In the genomic region with DNA sequence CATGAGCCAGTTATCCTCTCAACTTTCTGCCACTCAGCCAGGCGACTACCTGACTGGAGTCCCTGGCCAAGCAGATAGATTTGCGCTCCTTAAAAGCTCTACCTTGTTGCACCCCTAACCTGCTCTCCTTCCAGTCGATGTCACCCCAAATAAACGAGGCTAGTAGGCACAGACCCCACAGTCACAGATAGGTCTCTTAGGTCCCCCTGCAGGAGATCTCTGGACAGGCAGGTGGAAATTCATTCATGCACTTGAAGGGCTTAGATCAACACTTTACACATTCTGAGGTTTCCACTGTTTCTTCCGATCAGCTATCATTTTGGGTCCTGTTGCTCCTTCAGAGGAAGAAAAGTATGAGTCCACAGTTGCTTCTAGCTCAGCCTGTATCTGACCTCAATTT, we compare ENCODE assay signal across 22 cellular contexts.
A peak's percentile ranks its signal among the peaks of the same experiment; 100 is the strongest.
DNase-seq lines count a peak whose midpoint lies in the region; ATAC-seq and TF ChIP-seq lines count a peak whose summit lies in the region.
"Had no signal": no experiment of that assay in that cellular context is flagged by ENCODE, and none has a peak within 500 bp of the region (broad histone marks: within the 10 kb centered on the region; RNA-seq: fewer than 3 reads in every experiment).

No MANE protein-coding gene starts in this region.

- no peak overlapping the region for H3K4me3 ChIP-seq in Loucy (ENCODE audit: low read length, poor library complexity, severe bottlenecking)
- no peak overlapping the region for H3K4me3 ChIP-seq in endodermal cell (ENCODE audit: low read length)
- H3K4me3 ChIP-seq: heart left ventricle, lung, skin epidermis had no signal

- no peak overlapping the region for H3K4me2 ChIP-seq in Loucy (ENCODE audit: low read depth, low read length, poor library complexity, severe bottlenecking)

- in situ Hi-C loops in GM13977 (cut with MboI; ENCODE audit: low pct_unique_long_range_greater_than_20kb, low sequenced_read_pairs, unreplicated experiment) = no loop called here

- H3K4me3 Mint-ChIP-seq in natural killer cell (no peak overlapping the region), endodermal cell (no peak overlapping the region)
- no peak overlapping the region for H3K4me3 Mint-ChIP-seq in natural killer cell treated with Interleukin-12 subunit alpha and Interleukin-12 subunit beta and Interleukin-15 and Interleukin-18, amount 100 ng/mL, for 72 hours
- H3K4me3 Mint-ChIP-seq: activated T-cell treated with anti-CD3 and anti-CD28 coated beads, Interleukin-2, amount 50 U/mL, for 4 hours; B cell; naive B cell; T-helper 1 cell treated with Interleukin-12 subunit alpha and Interleukin-12 subunit beta and Interleukin-4 antibody, amounts not matched to agents 30 μg/mL and 1 μg/mL, for 36 hours had no signal

- no peak overlapping the region for H3K27ac ChIP-seq in endodermal cell (ENCODE audit: low read depth, low read length)
- H3K27ac ChIP-seq: heart left ventricle, skin epidermis had no signal

- H3K27ac Mint-ChIP-seq in natural killer cell (no peak overlapping the region), endodermal cell (no peak overlapping the region)
- peak overlapping the region in 1 of 2 donors; percentile 32 for H3K27ac Mint-ChIP-seq in natural killer cell treated with Interleukin-12 subunit alpha and Interleukin-12 subunit beta and Interleukin-15 and Interleukin-18, amount 100 ng/mL, for 72 hours
- H3K27ac Mint-ChIP-seq: B cell; naive B cell; T-helper 1 cell treated with Interleukin-12 subunit alpha and Interleukin-12 subunit beta and Interleukin-4 antibody, amounts not matched to agents 30 μg/mL and 1 μg/mL, for 36 hours had no signal

- TF ChIP-seq CTCF in natural killer cell (IDR thresholded peaks at IDR 0.05) (no peak), Loucy (conservative IDR thresholded peaks at IDR 0.05; ENCODE audit: low read length) (peak; percentile 27; the same call in 1 of the 2 replicates), endodermal cell (conservative IDR thresholded peaks at IDR 0.05) (peak; percentile 77), GM13977 (IDR thresholded peaks at IDR 0.05; ENCODE audit: extremely low read depth, insufficient read depth, missing control alignments) (no peak)

- no peak overlapping the region for H2AFZ ChIP-seq in Loucy (ENCODE audit: low read length)

- H3K27me3 ChIP-seq in Loucy (ENCODE audit: insufficient read depth, low read length, poor library complexity, severe bottlenecking) (no peaks in the 10 kb centered on the region), endodermal cell (ENCODE audit: control insufficient read depth, insufficient read depth, low read length, poor library complexity, severe bottlenecking) (no peaks in the 10 kb centered on the region)

- no peaks in the 10 kb centered on the region for H3K79me2 ChIP-seq in Loucy (ENCODE audit: insufficient read depth, low read length)

- H3K9me3 ChIP-seq in Loucy (ENCODE audit: insufficient read depth, low read depth, low read length) (no peaks in the 10 kb centered on the region), endodermal cell (ENCODE audit: control insufficient read depth, low read length) (no peaks in the 10 kb centered on the region)
- H3K9me3 ChIP-seq: heart left ventricle had no signal

- H3K27me3 Mint-ChIP-seq in natural killer cell (ENCODE audit: low read depth in 2 of 2) (no peaks in the 10 kb centered on the region), endodermal cell (ENCODE audit: insufficient read depth) (no peaks in the 10 kb centered on the region)
- H3K27me3 Mint-ChIP-seq in natural killer cell treated with Interleukin-12 subunit alpha and Interleukin-12 subunit beta and Interleukin-15 and Interleukin-18, amount 100 ng/mL, for 72 hours = peaks cover 0 to 4% of the 10 kb centered on the region in 2 donors
- H3K27me3 Mint-ChIP-seq: B cell, naive B cell had no signal

- WGBS in endodermal cell (ENCODE audit: insufficient coverage in 1 of 2, insufficient read length in 1 of 2), 2 experiments = 87 to 90% methylated on average over 5 of the region's 5 CpGs

- DNase-seq in natural killer cell (no peak), endodermal cell (peak; percentile 77), GM13977 (ENCODE audit: low spot score) (no peak), retina (no peak)
- DNase-seq in natural killer cell treated with Interleukin-12 subunit alpha and Interleukin-12 subunit beta and Interleukin-15 and Interleukin-18, amount 100 ng/mL, for 72 hours (ENCODE audit: low spot score) = no peak
- DNase-seq: activated T-cell treated with anti-CD3 and anti-CD28 coated beads, Interleukin-2, amount 50 U/mL, for 4 hours; Calu3; caudate nucleus; GF-D8; heart left ventricle; naive B cell; NCI-H1436; NCI-H226; posterior cingulate gyrus; stimulated activated CD4-positive, alpha-beta T cell treated with anti-CD3 and anti-CD28 coated beads, Interleukin-4, amount 100 ng/mL, for 4 hours; stimulated activated CD8-positive, alpha-beta memory T cell treated with anti-CD3 and anti-CD28 coated beads, Interleukin-4, amount 100 ng/mL, for 48 hours had no signal

- H3K4me1 Mint-ChIP-seq in natural killer cell (peaks cover 4 to 6% of the 10 kb centered on the region in 2 donors), endodermal cell (peaks cover 44% of the 10 kb centered on the region)
- peaks cover 7 to 10% of the 10 kb centered on the region in 2 donors for H3K4me1 Mint-ChIP-seq in natural killer cell treated with Interleukin-12 subunit alpha and Interleukin-12 subunit beta and Interleukin-15 and Interleukin-18, amount 100 ng/mL, for 72 hours (ENCODE audit: low read depth in 2 of 2)
- H3K4me1 Mint-ChIP-seq: B cell, naive B cell had no signal

- intact Hi-C loops in natural killer cell (cut with micrococcal nuclease) = no loop called here

- no peaks in the 10 kb centered on the region for H3K4me1 ChIP-seq in Loucy (ENCODE audit: insufficient read depth, low read length, poor library complexity, severe bottlenecking)
- peaks cover 18% of the 10 kb centered on the region for H3K4me1 ChIP-seq in endodermal cell (ENCODE audit: control insufficient read depth, insufficient read depth, low read length)

- H3F3A ChIP-seq in Loucy (ENCODE audit: low read depth) = no peaks in the 10 kb centered on the region

- H3K9me3 Mint-ChIP-seq in natural killer cell (no peaks in the 10 kb centered on the region), endodermal cell (no peaks in the 10 kb centered on the region)
- no peaks in the 10 kb centered on the region for H3K9me3 Mint-ChIP-seq in natural killer cell treated with Interleukin-12 subunit alpha and Interleukin-12 subunit beta and Interleukin-15 and Interleukin-18, amount 100 ng/mL, for 72 hours
- H3K9me3 Mint-ChIP-seq: activated T-cell treated with anti-CD3 and anti-CD28 coated beads, Interleukin-2, amount 50 U/mL, for 4 hours; T-helper 1 cell treated with Interleukin-12 subunit alpha and Interleukin-12 subunit beta and Interleukin-4 antibody, amounts not matched to agents 30 μg/mL and 1 μg/mL, for 36 hours had no signal

- H3K9ac ChIP-seq in Loucy (ENCODE audit: low read depth, low read length, poor library complexity, severe bottlenecking) (no peak overlapping the region), endodermal cell (ENCODE audit: extremely low read depth, low read length, poor library complexity, severe bottlenecking) (no peak overlapping the region)

- H3K9me2 ChIP-seq in Loucy (replicated peaks; ENCODE audit: low read depth, low read length) = no peaks in the 10 kb centered on the region

- peak in 2 of 3 donors; percentile 26 to 54 for ATAC-seq in natural killer cell
- no peak for ATAC-seq in natural killer cell treated with Interleukin-12 subunit alpha and Interleukin-12 subunit beta and Interleukin-15 and Interleukin-18, amount 100 ng/mL, for 72 hours
- ATAC-seq in GM19463 (IDR thresholded peaks at IDR 0.05; ENCODE audit: unreplicated experiment) = no peak
- ATAC-seq: activated T-cell treated with anti-CD3 and anti-CD28 coated beads, Interleukin-2, amount 50 U/mL, for 4 hours; heart left ventricle had no signal

- H4K20me1 ChIP-seq in Loucy (ENCODE audit: insufficient read depth, low read length, poor library complexity, severe bottlenecking) = no peaks in the 10 kb centered on the region

- H3K36me3 Mint-ChIP-seq in natural killer cell = no peaks in the 10 kb centered on the region
- no peaks in the 10 kb centered on the region for H3K36me3 Mint-ChIP-seq in natural killer cell treated with Interleukin-12 subunit alpha and Interleukin-12 subunit beta and Interleukin-15 and Interleukin-18, amount 100 ng/mL, for 72 hours
- no peaks in the 10 kb centered on the region for H3K36me3 Mint-ChIP-seq in endodermal cell (ENCODE audit: low read depth)
- H3K36me3 Mint-ChIP-seq: naive B cell had no signal

- no peaks in the 10 kb centered on the region for H3K36me3 ChIP-seq in Loucy (ENCODE audit: insufficient read depth, low read length)
- H3K36me3 ChIP-seq in endodermal cell (ENCODE audit: control insufficient read depth, insufficient read depth, low read length) = no peaks in the 10 kb centered on the region
- H3K36me3 ChIP-seq: heart left ventricle had no signal

Comparison
In these comparisons a context has a peak if more than half of its experiments do, and no peak if none do; other contexts are left out.
1. ATAC-seq: peak in natural killer cell (2 of 3); none in natural killer cell treated with Interleukin-12 subunit alpha and Interleukin-12 subunit beta and Interleukin-15 and Interleukin-18, amount 100 ng/mL, for 72 hours (0 of 2) and GM19463 (single experiment).
2. CTCF ChIP-seq: peak in Loucy (single experiment) and endodermal cell (single experiment); none in natural killer cell (single experiment) and GM13977 (single experiment).